23 cellular contexts compared by ENCODE assay signal in genomic region chr3:53240989-53241972, GRCh38. TPM values are rescaled to one million over a fixed set of nuclear protein-coding genes. Genes with fewer than 3 reads are reported as not detected.
A peak's percentile ranks its signal among the peaks of the same experiment; 100 is the strongest.
DNase-seq lines count a peak whose midpoint lies in the region; ATAC-seq, FAIRE-seq and TF ChIP-seq lines count a peak whose summit lies in the region.
"Had no signal": no experiment of that assay in that cellular context is flagged by ENCODE, and none has a peak within 500 bp of the region (broad histone marks: within the 10 kb centered on the region; RNA-seq: fewer than 3 reads in every experiment).

No MANE protein-coding gene starts in this region.

- peak overlapping the region; percentile 100 for H3K4me3 ChIP-seq in A549
- H3K4me3 ChIP-seq in IMR-90 (ENCODE audit: insufficient read depth, low read depth, low read length): no peak overlapping the region
- H3K4me3 ChIP-seq: Peyer's patch had no signal

- peak overlapping the region; percentile 6 for H2BK5ac ChIP-seq in IMR-90 (ENCODE audit: low read depth, low read length, poor library complexity, severe bottlenecking)

- no peaks in the 10 kb centered on the region for H3K9me3 ChIP-seq in A549
- no peaks in the 10 kb centered on the region for H3K9me3 ChIP-seq in IMR-90 (ENCODE audit: control insufficient read depth, insufficient read depth, low read length)
- H3K9me3 ChIP-seq: Peyer's patch had no signal

- no peak overlapping the region for H2BK15ac ChIP-seq in IMR-90 (ENCODE audit: low read depth, low read length)

- FAIRE-seq in A549 (lab: Jason Lieb, UNC): no peak
- FAIRE-seq: H54, TTC549 had no signal

- H4K5ac ChIP-seq in IMR-90 (ENCODE audit: low read depth, low read length): no peak overlapping the region

- H3K27me3 ChIP-seq in IMR-90 (ENCODE audit: control insufficient read depth, insufficient read depth, low read length): no peaks in the 10 kb centered on the region
- H3K27me3 ChIP-seq: Peyer's patch had no signal

- H3K4me1 Mint-ChIP-seq in memory B cell: peaks cover 5% of the 10 kb centered on the region

- in situ Hi-C loops in IMR-90 (cut with MboI; ENCODE audit: low sequenced_read_pairs): no loop called here

- H3K18ac ChIP-seq in IMR-90 (ENCODE audit: low read depth, low read length): no peak overlapping the region

- no peaks in the 10 kb centered on the region for H3K9me3 Mint-ChIP-seq in memory B cell
- H3K9me3 Mint-ChIP-seq: activated T-cell treated with anti-CD3 and anti-CD28 coated beads, Interleukin-2, amount 50 U/mL, for 4 hours; endodermal cell; natural killer cell had no signal

- no peak overlapping the region for H3K4ac ChIP-seq in IMR-90 (ENCODE audit: low read depth, low read length)

- no peak overlapping the region for H3K4me3 Mint-ChIP-seq in memory B cell
- H3K4me3 Mint-ChIP-seq: activated T-cell treated with anti-CD3 and anti-CD28 coated beads, Interleukin-2, amount 50 U/mL, for 4 hours; endodermal cell; natural killer cell had no signal

- peak overlapping the region; percentile 47 for H3K27ac Mint-ChIP-seq in memory B cell

- TF ChIP-seq EP300 in A549 (IDR thresholded peaks at IDR 0.05): no peak

- H3K4me1 ChIP-seq in A549: peaks cover 97% of the 10 kb centered on the region
- peaks cover 35% of the 10 kb centered on the region for H3K4me1 ChIP-seq in IMR-90 (ENCODE audit: control insufficient read depth, insufficient read depth, low read length)

- dilution Hi-C loops in IMR-90 (cut with HindIII; ENCODE audit: low sequenced_read_pairs, unreplicated experiment): no loop called here

- peaks cover 71% of the 10 kb centered on the region for H4K20me1 ChIP-seq in IMR-90 (ENCODE audit: insufficient read depth, low read length)

- no peak overlapping the region for H2BK20ac ChIP-seq in IMR-90 (ENCODE audit: low read depth, low read length)

- H2AFZ ChIP-seq in IMR-90 (replicated peaks; ENCODE audit: low read length, poor library complexity): no peak overlapping the region

- H4K8ac ChIP-seq in IMR-90 (ENCODE audit: low read depth in 2 of 2, low read length in 2 of 2): no peak overlapping the region; a peak in 1 of 4 replicates

- intact Hi-C loops in IMR-90 (cut with micrococcal nuclease): no loop called here

- peaks cover 17 to 73% of the 10 kb centered on the region in 2 experiments; a peak in 3 of 4 replicates for H3K79me1 ChIP-seq in IMR-90 (ENCODE audit: low read depth in 1 of 2, low read length in 2 of 2)

- no peak overlapping the region for H2AK5ac ChIP-seq in IMR-90 (ENCODE audit: low read depth, low read length)

- no peak overlapping the region for H3K14ac ChIP-seq in IMR-90 (replicated peaks; ENCODE audit: low read depth, low read length)

- H2AK9ac ChIP-seq in IMR-90 (replicated peaks; ENCODE audit: low read depth, low read length, poor library complexity): no peak overlapping the region

- 42% methylated on average over 9 of the region's 28 CpGs for WGBS in A549 (ENCODE audit: missing lambda C conversion rate)
- 91% methylated on average over 10 of the region's 28 CpGs; no CpG with 5 or more reads in 1 of the 2 experiments for WGBS in IMR-90 (ENCODE audit: extremely low coverage in 2 of 2, insufficient read length in 1 of 2), 2 experiments

- H3K27ac ChIP-seq in A549 (peak overlapping the region; percentile 100), IMR-90 (ENCODE audit: insufficient read depth, low read length) (peak overlapping the region; percentile 14; the same call in 1 of the 2 replicates)
- H3K27ac ChIP-seq: Peyer's patch had no signal

- ATAC-seq in A549 (no peak), IMR-90 (ENCODE audit: low read depth) (no peak), memory B cell (ENCODE audit: low read depth) (no peak), GM19035 (IDR thresholded peaks at IDR 0.05; ENCODE audit: unreplicated experiment) (no peak)
- ATAC-seq: activated T-cell treated with anti-CD3 and anti-CD28 coated beads, Interleukin-2, amount 50 U/mL, for 4 hours; natural killer cell had no signal

- peaks cover 26% of the 10 kb centered on the region for H3K9me1 ChIP-seq in IMR-90 (ENCODE audit: insufficient read depth, low read length)

- no peak for TF ChIP-seq RAD21 in A549 (conservative IDR thresholded peaks at IDR 0.05 in 1 of 2, IDR thresholded peaks at IDR 0.05 in 1 of 2)
- TF ChIP-seq RAD21 in IMR-90 (IDR thresholded peaks at IDR 0.05; ENCODE audit: low read length): no peak

- TF ChIP-seq CTCF in A549 (IDR thresholded peaks at IDR 0.05) (no peak), IMR-90 (conservative IDR thresholded peaks at IDR 0.05; ENCODE audit: low read depth, low read length) (no peak)

- H4K91ac ChIP-seq in IMR-90 (ENCODE audit: insufficient read depth, low read depth, low read length): no peak overlapping the region

- no peak overlapping the region for H3K23ac ChIP-seq in IMR-90 (ENCODE audit: low read depth, low read length)

- H3K56ac ChIP-seq in IMR-90 (ENCODE audit: extremely low read depth, insufficient read depth, low read length): no peak overlapping the region

- H3K4me2 ChIP-seq in A549 (peak overlapping the region; percentile 74), IMR-90 (ENCODE audit: low read depth, low read length) (no peak overlapping the region)

- POLR2A ChIA-PET in A549 (lab: Yijun Ruan, JAX): interaction anchor here (0.6 to 0.9 kb wide), 2 partner anchors 11 to 15 kb away, joined by 3 read pairs; partner anchors contain the start of gene TKT
- POLR2A ChIA-PET in IMR-90 (lab: Charles Lee; ENCODE audit: unreplicated experiment): interaction anchor here (0.7 kb wide), 1 partner anchor 10 kb away, joined by 3 read pairs; no protein-coding TSS in a partner anchor

- H3K36me3 ChIP-seq in IMR-90 (ENCODE audit: control insufficient read depth, insufficient read depth, low read length): peaks cover 60% of the 10 kb centered on the region

- TF ChIP-seq POLR2A in A549 (IDR thresholded peaks at IDR 0.05; ENCODE audit: low read length) (no peak), IMR-90 (IDR thresholded peaks at IDR 0.05; ENCODE audit: low read depth, low read length) (no peak)

- CTCF ChIA-PET in A549 (lab: Yijun Ruan, JAX): interaction anchor here (0.5 to 4.5 kb wide), 6 partner anchors 9 to 469 kb away, joined by 3 to 12 read pairs (median 4); no protein-coding TSS in a partner anchor
- CTCF ChIA-PET in IMR-90 (lab: Yijun Ruan, JAX): no interaction called here

- no TSS peak for BruUV-seq in IMR-90 (replicated peaks; lab: Mats Ljungman, UMichigan)

- H3K36me3 Mint-ChIP-seq in memory B cell: peaks cover 15% of the 10 kb centered on the region
- H3K36me3 Mint-ChIP-seq: natural killer cell had no signal

- no peak for DNase-seq in A549 (ENCODE audit: low read depth in 1 of 2, low spot score in 1 of 2)
- no peak for DNase-seq in IMR-90
- DNase-seq in cerebellar cortex (ENCODE audit: low spot score): peak; percentile 47
- DNase-seq in memory B cell (ENCODE audit: low spot score in 2 of 2): no peak
- no peak for DNase-seq in LoVo (ENCODE audit: low spot score)
- no peak for DNase-seq in 8988T
- no peak for DNase-seq in NCI-H345 treated with DMSO at 0.1 percent for 48 hours (lab: John Stamatoyannopoulos, UW; ENCODE audit: unreplicated experiment)
- DNase-seq: activated CD4-positive, alpha-beta T cell treated with anti-CD3 and anti-CD28 coated beads, Interleukin-2, amount 50 U/mL, for 4 hours; activated T-cell treated with anti-CD3 and anti-CD28 coated beads, Interleukin-2, amount 50 U/mL, for 4 hours; COR-L47; endodermal cell; foreskin fibroblast; mammary epithelial cell; MM.1S; natural killer cell; NCI-H1930; NCI-H524 treated with DMSO at 0.1 percent for 48 hours; Peyer's patch; retina; stimulated activated CD4-positive, alpha-beta T cell treated with anti-CD3 and anti-CD28 coated beads, Interleukin-1b, Interleukin-23, amount 100 ng/mL, for 48 hours had no signal

- no peak overlapping the region for H2BK120ac ChIP-seq in IMR-90 (ENCODE audit: low read depth, low read length)

- H3K9ac ChIP-seq in IMR-90 (ENCODE audit: low read depth, low read length): no peak overlapping the region

- H3K27me3 Mint-ChIP-seq in memory B cell: no peaks in the 10 kb centered on the region

TF ChIP-seq in A549, 52 proteins besides CTCF, POLR2A, EP300 and RAD21 (continues in another document):
- TF ChIP-seq HDAC2 (IDR thresholded peaks at IDR 0.05) (no peak), CBX2 (IDR thresholded peaks at IDR 0.05; ENCODE audit: borderline replicate concordance, low read depth) (no peak), HES2 (IDR thresholded peaks at IDR 0.05) (no peak), CHD2 (IDR thresholded peaks at IDR 0.05; ENCODE audit: low read length, partially characterized antibody) (no peak)

TF ChIP-seq in IMR-90, 13 proteins besides CTCF, POLR2A, EP300 and RAD21:
- TF ChIP-seq MAFK (IDR thresholded peaks at IDR 0.05; ENCODE audit: low read depth, low read length) (no peak), BHLHE40 (IDR thresholded peaks at IDR 0.05; ENCODE audit: low read depth, low read length) (no peak), RCOR1 (IDR thresholded peaks at IDR 0.05; ENCODE audit: insufficient replicate concordance, low read length) (no peak), SMC3 (IDR thresholded peaks at IDR 0.05; ENCODE audit: low read depth, low read length) (no peak), FOS (IDR thresholded peaks at IDR 0.05; ENCODE audit: low read depth, low read length) (no peak), MAZ (IDR thresholded peaks at IDR 0.05; ENCODE audit: borderline replicate concordance, low read depth, low read length) (no peak), MXI1 (IDR thresholded peaks at IDR 0.05; ENCODE audit: borderline replicate concordance, low read depth, low read length) (no peak), RFX5 (IDR thresholded peaks at IDR 0.05; ENCODE audit: low read depth, low read length) (no peak), USF2 (IDR thresholded peaks at IDR 0.05; ENCODE audit: low read depth, low read length) (no peak)

RNA-seq across cellular contexts. Expression of gene TKT, which starts 14.5 kb away (rescaled TPM):
- polyA plus RNA-seq in A549 (2011; rRNA removed): 628 and 740 TPM in 2 replicates
- 788 and 1,278 TPM in 2 replicates for polyA plus RNA-seq in A549 (2012; cell fraction: cytosol; rRNA removed)
- 1,392 and 1,832 TPM in 2 replicates for polyA plus RNA-seq in A549 (2012; cell fraction: nucleus; rRNA removed)
- polyA plus RNA-seq in A549 (2017; fragmentation: RNase III; extraction: RNeasy Plus Mini Kit Qiagen cat#74134 plus additional on column Dnase treatment): 1,284 to 1,468 TPM (median 1,457 TPM) in 3 replicates
- polyA minus RNA-seq in A549 (2011; rRNA and poly(A)+ RNA removed): 615 and 777 TPM in 2 replicates
- 301 and 349 TPM in 2 replicates for total RNA-seq in IMR-90 (2012; rRNA removed)
- polyA plus RNA-seq in IMR-90 (2012; rRNA removed): 280 and 325 TPM in 2 replicates
- polyA plus RNA-seq in IMR-90 (2012; cell fraction: cytosol; rRNA removed): 199 and 222 TPM in 2 replicates
- polyA plus RNA-seq in IMR-90 (2012; cell fraction: nucleus; rRNA removed; ENCODE audit: low replicate concordance): 167 and 314 TPM in 2 replicates
